29 cellular contexts compared by ENCODE assay signal in genomic region chr17:81904600-81905423, GRCh38. TPM values are rescaled to one million over a fixed set of nuclear protein-coding genes. Genes with fewer than 3 reads are reported as not detected.
"Had no signal": no experiment of that assay in that cellular context is flagged by ENCODE, and none has a peak within 500 bp of the region (broad histone marks: within the 10 kb centered on the region; RNA-seq: fewer than 3 reads in every experiment).

No MANE protein-coding gene starts in this region.

- H3K9me3 ChIP-seq: breast epithelium, esophagus squamous epithelium, heart right ventricle, left lung, lower lobe of right lung, pancreas, psoas muscle, suprapubic skin, tibial artery, upper lobe of right lung had no signal

- H3K4me3 ChIP-seq: breast epithelium, esophagus squamous epithelium, heart right ventricle, left lung, lower lobe of right lung, pancreas, psoas muscle, smooth muscle cell, suprapubic skin, tibial artery, upper lobe of right lung had no signal

- H3K4me2 ChIP-seq: smooth muscle cell had no signal

- H3K27me3 ChIP-seq: breast epithelium, pancreas, suprapubic skin, tibial artery, upper lobe of right lung had no signal

- H3K27ac ChIP-seq: breast epithelium, epithelial cell of prostate, esophagus squamous epithelium, heart right ventricle, left lung, lower lobe of right lung, pancreas, psoas muscle, suprapubic skin, tibial artery, upper lobe of right lung had no signal

- FAIRE-seq: pancreas had no signal

- H3K36me3 ChIP-seq: breast epithelium, pancreas had no signal

- H3K4me1 ChIP-seq: breast epithelium had no signal

- ATAC-seq: activated CD8-positive, alpha-beta memory T cell treated with anti-CD3 and anti-CD28 coated beads, Interleukin-2, amount 10 ng/mL, durations not matched to agents 7 days and 5 days; activated CD8-positive, alpha-beta T cell treated with anti-CD3 and anti-CD28 coated beads, Interleukin-2, amount 10 ng/mL, durations not matched to agents 7 days and 5 days; activated naive CD4-positive, alpha-beta T cell treated with anti-CD3 and anti-CD28 coated beads, Interleukin-2, amount 50 U/mL, for 72 hours; activated T-cell treated with anti-CD3 and anti-CD28 coated beads, Interleukin-2, amount 50 U/mL, for 72 hours; heart right ventricle; left lung; lower lobe of right lung; pancreas; psoas muscle; upper lobe of right lung had no signal

- DNase-seq: activated B cell treated with CpG ODN at 0.5 μM for 24 hours; activated CD8-positive, alpha-beta memory T cell treated with anti-CD3 and anti-CD28 coated beads, Interleukin-2, amount 10 ng/mL, durations not matched to agents 7 days and 5 days; activated CD8-positive, alpha-beta T cell treated with anti-CD3 and anti-CD28 coated beads, Interleukin-2, amount 10 ng/mL, durations not matched to agents 7 days and 5 days; activated naive CD4-positive, alpha-beta T cell; activated T-cell treated with anti-CD3 and anti-CD28 coated beads for 4 hours; activated T-cell treated with anti-CD3 and anti-CD28 coated beads, Interleukin-2, amount 50 U/mL, for 72 hours; dermis blood vessel endothelial cell; effector CD4-positive, alpha-beta T cell; esophagus squamous epithelium; foreskin melanocyte; kidney glomerular epithelial cell; lower lobe of right lung; mesendoderm; nephron progenitor cell; psoas muscle; stimulated activated CD4-positive, alpha-beta T cell treated with anti-CD3 and anti-CD28 coated beads, Interleukin-1b, Interleukin-23, amount 100 ng/mL, for 48 hours; stimulated activated CD4-positive, alpha-beta T cell treated with anti-CD3 and anti-CD28 coated beads, Interleukin-4, amount 100 ng/mL, for 4 hours; stimulated activated CD8-positive, alpha-beta memory T cell treated with anti-CD3 and anti-CD28 coated beads, Interleukin-4, amount 100 ng/mL, for 48 hours; stimulated activated naive CD4-positive, alpha-beta T cell; tibial artery; upper lobe of right lung had no signal

RNA-seq across cellular contexts. Expression of gene NPB, which starts 2.8 kb away (rescaled TPM):
- total RNA-seq: dermis blood vessel endothelial cell had no signal
